ENCODE assay signal across 18 cellular contexts in genomic region chr3:134928392-134928791, GRCh38.
"Had no signal": no experiment of that assay in that cellular context is flagged by ENCODE, and none has a peak within 500 bp of the region (broad histone marks: within the 10 kb centered on the region; RNA-seq: fewer than 3 reads in every experiment).

No MANE protein-coding gene starts in this region.

- H3K4me3 Mint-ChIP-seq: endodermal cell, naive B cell, nephron progenitor cell, type B pancreatic cell had no signal

- H3K9me3 Mint-ChIP-seq: type B pancreatic cell had no signal

- H3K4me2 ChIP-seq: hepatocyte had no signal

- H3K4me3 ChIP-seq: coronary artery, hepatocyte, psoas muscle, skin epidermis, thyroid gland had no signal

- H3K36me3 ChIP-seq: thyroid gland had no signal

- H3K9me3 ChIP-seq: psoas muscle, thyroid gland had no signal

- H3K27ac Mint-ChIP-seq: endodermal cell, nephron progenitor cell, type B pancreatic cell had no signal

- FAIRE-seq: endothelial cell of umbilical vein, urothelium cell line had no signal

- H3K27ac ChIP-seq: coronary artery, foreskin keratinocyte, hepatocyte, psoas muscle, skin epidermis, thyroid gland had no signal

- H2AFZ ChIP-seq: hepatocyte had no signal

- H3K36me3 Mint-ChIP-seq: naive B cell, type B pancreatic cell had no signal

- H3K79me2 ChIP-seq: hepatocyte had no signal

- DNase-seq: effector CD4-positive, alpha-beta T cell; endodermal cell; erythroblast; foreskin keratinocyte; mesendoderm; naive B cell; nephron progenitor cell; psoas muscle; stimulated activated CD4-positive, alpha-beta T cell treated with anti-CD3 and anti-CD28 coated beads, Interleukin-2, amount 100 ng/mL, for 48 hours; stimulated activated naive CD4-positive, alpha-beta T cell treated with Interleukin-2 at 50 U/mL for 16 hours; thyroid gland had no signal

- H3K4me1 ChIP-seq: foreskin keratinocyte, psoas muscle had no signal

- H3K27me3 ChIP-seq: foreskin keratinocyte, hepatocyte, thyroid gland had no signal

- ATAC-seq: foreskin keratinocyte, psoas muscle, sciatic nerve had no signal
